27 cellular contexts compared by ENCODE assay signal in the genomic region with DNA sequence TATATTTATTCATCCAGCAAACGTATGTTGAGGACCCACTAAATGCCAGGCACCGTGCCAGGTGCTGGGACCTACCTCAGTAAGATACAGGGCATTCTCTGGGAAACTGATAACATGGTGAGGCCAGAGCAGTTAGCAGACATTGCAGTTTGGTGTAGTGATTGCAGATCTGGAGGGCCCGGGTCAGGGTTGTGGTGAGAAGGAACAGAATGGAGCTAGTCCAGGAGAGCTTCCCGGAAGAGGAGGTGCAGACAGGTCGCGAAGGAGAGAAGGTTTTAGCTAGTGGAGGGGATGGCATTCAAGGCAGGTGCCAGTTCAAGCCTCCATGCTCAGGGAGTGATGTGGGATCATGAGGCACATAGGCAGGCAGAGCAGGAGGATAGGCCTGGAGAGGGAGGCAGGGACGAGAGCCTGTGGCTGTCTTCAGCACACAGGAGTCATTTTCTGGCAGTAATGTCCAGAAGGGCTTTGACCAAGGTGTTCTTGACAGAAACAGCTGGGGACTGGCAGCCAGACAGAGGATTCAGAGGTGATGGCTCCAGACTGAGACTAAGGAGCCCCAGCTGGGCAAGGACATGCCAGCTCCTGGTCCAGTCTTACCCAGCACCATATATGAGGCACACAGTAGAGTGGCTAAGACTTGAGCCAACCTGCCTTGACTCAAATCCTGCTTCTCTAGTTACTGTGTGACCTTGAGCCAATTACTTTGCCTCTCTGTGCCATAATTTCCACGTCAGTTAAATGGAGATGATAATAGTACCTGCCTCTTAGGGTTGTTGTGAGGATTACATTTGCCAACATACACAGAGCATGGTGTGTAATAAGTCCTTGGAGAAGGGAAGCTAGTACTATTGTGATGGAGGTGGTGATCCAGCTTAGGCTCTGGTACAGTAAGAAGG. TPM values are rescaled to one million over a fixed set of nuclear protein-coding genes. Genes with fewer than 3 reads are reported as not detected.
DNase-seq lines count a peak whose midpoint lies in the region; ATAC-seq, FAIRE-seq and TF ChIP-seq lines count a peak whose summit lies in the region.
"Had no signal": no experiment of that assay in that cellular context is flagged by ENCODE, and none has a peak within 500 bp of the region (broad histone marks: within the 10 kb centered on the region; RNA-seq: fewer than 3 reads in every experiment).

No MANE protein-coding gene starts in this region.

- TF ChIP-seq EP300 in K562 (IDR thresholded peaks at IDR 0.05; ENCODE audit: low read length), result no peak

- H3K27ac ChIP-seq in CD8-positive, alpha-beta T cell (ENCODE audit: low read depth, low read length), result no peak overlapping the region
- no peak overlapping the region for H3K27ac ChIP-seq in K562 (ENCODE audit: extremely low read depth, low read depth, low read length)
- H3K27ac ChIP-seq: GM23248, left ventricle myocardium inferior, tibial artery had no signal

- no peak for TF ChIP-seq CTCF in CD8-positive, alpha-beta T cell (IDR thresholded peaks at IDR 0.05)
- TF ChIP-seq CTCF in K562 (IDR thresholded peaks at IDR 0.05 in 2 of 3, conservative IDR thresholded peaks at IDR 0.05 in 1 of 3; ENCODE audit: insufficient read depth in 2 of 3, low read depth in 1 of 3, low read length in 3 of 3) (no peak), nephron (IDR thresholded peaks at IDR 0.05; ENCODE audit: unreplicated experiment in 3 of 3) (no peak)

- no peaks in the 10 kb centered on the region for H3K79me2 ChIP-seq in K562 (ENCODE audit: control insufficient read depth, insufficient read depth, low read length)

- ATAC-seq in CD8-positive, alpha-beta T cell, result no peak
- ATAC-seq in K562, result no peak
- ATAC-seq in HG03457 (IDR thresholded peaks at IDR 0.05; ENCODE audit: unreplicated experiment), result no peak
- ATAC-seq in GM18870 (IDR thresholded peaks at IDR 0.05; ENCODE audit: unreplicated experiment), result no peak
- ATAC-seq: A549, SK-N-SH treated with all-trans-retinoic acid at 6 μM for 48 hours had no signal

- H3K9me1 ChIP-seq in K562 (ENCODE audit: control insufficient read depth, insufficient read depth, low read length), result no peaks in the 10 kb centered on the region

- CTCF ChIA-PET in activated CD4-positive, alpha-beta T cell treated with anti-CD3 and anti-CD28 coated beads, Interleukin-2, amount 10 ng/mL, durations not matched to agents 7 days and 5 days (lab: Charles Lee), result interaction anchor here (0.6 to 2.8 kb wide), 6 partner anchors 8 to 241 kb away, joined by 3 to 12 read pairs (median 3); no protein-coding TSS in a partner anchor
- CTCF ChIA-PET in CD8-positive, alpha-beta T cell (lab: Charles Lee), result interaction anchor here (0.9 to 1.1 kb wide), 3 partner anchors 12 to 62 kb away, joined by 3 read pairs; no protein-coding TSS in a partner anchor
- CTCF ChIA-PET in K562 (lab: Yijun Ruan, JAX; ENCODE audit: low intra/inter-chr PET ratio), result no interaction called here

- H3K4me3 Mint-ChIP-seq in activated CD4-positive, alpha-beta T cell treated with anti-CD3 and anti-CD28 coated beads, Interleukin-2, amount 10 ng/mL, durations not matched to agents 7 days and 5 days, result no peak overlapping the region
- H3K4me3 Mint-ChIP-seq in CD8-positive, alpha-beta T cell, result no peak overlapping the region
- no peak overlapping the region for H3K4me3 Mint-ChIP-seq in nephron
- H3K4me3 Mint-ChIP-seq: B cell, mesothelial cell of epicardium, naive B cell had no signal

- no peaks in the 10 kb centered on the region for H3K4me1 ChIP-seq in CD8-positive, alpha-beta T cell (ENCODE audit: insufficient read depth, low read length)
- peaks cover 0 to under 1% of the 10 kb centered on the region in 2 experiments; a peak in 3 of 5 replicates for H3K4me1 ChIP-seq in K562 (replicated peaks in 1 of 2; ENCODE audit: control insufficient read depth in 2 of 2, insufficient read depth in 2 of 2, low read length in 2 of 2)
- H3K4me1 ChIP-seq: tibial artery had no signal

- TF ChIP-seq RAD21 in K562 (CRISPR knock-in tag; conservative IDR thresholded peaks at IDR 0.05 in 1 of 2, IDR thresholded peaks at IDR 0.05 in 1 of 2), result no peak

- no peak overlapping the region for H3K4me3 ChIP-seq in CD8-positive, alpha-beta T cell (ENCODE audit: low read depth, low read length)
- no peak overlapping the region for H3K4me3 ChIP-seq in K562
- H3K4me3 ChIP-seq: A549, GM23248, left ventricle myocardium inferior, skin epidermis, stomach, tibial artery had no signal

- H3K27ac Mint-ChIP-seq in activated CD4-positive, alpha-beta T cell treated with anti-CD3 and anti-CD28 coated beads, Interleukin-2, amount 10 ng/mL, durations not matched to agents 7 days and 5 days, result peak overlapping the region; percentile 16
- H3K27ac Mint-ChIP-seq in CD8-positive, alpha-beta T cell, result peak overlapping the region; percentile 75
- peak overlapping the region; percentile 28 to 80 (median 55) for H3K27ac Mint-ChIP-seq in nephron
- H3K27ac Mint-ChIP-seq: mesothelial cell of epicardium had no signal

- no peak for FAIRE-seq in K562 (lab: Jason Lieb, UNC)
- FAIRE-seq: A549, endothelial cell of umbilical vein, islet of Langerhans had no signal

- H3K27me3 Mint-ChIP-seq in activated CD4-positive, alpha-beta T cell treated with anti-CD3 and anti-CD28 coated beads, Interleukin-2, amount 10 ng/mL, durations not matched to agents 7 days and 5 days, result no peaks in the 10 kb centered on the region
- H3K27me3 Mint-ChIP-seq in CD8-positive, alpha-beta T cell (ENCODE audit: low read depth), result no peaks in the 10 kb centered on the region
- H3K27me3 Mint-ChIP-seq in nephron (ENCODE audit: low read depth), result no peaks in the 10 kb centered on the region
- H3K27me3 Mint-ChIP-seq: B cell, naive B cell had no signal

- peaks cover 10% of the 10 kb centered on the region for H3K4me1 Mint-ChIP-seq in activated CD4-positive, alpha-beta T cell treated with anti-CD3 and anti-CD28 coated beads, Interleukin-2, amount 10 ng/mL, durations not matched to agents 7 days and 5 days
- peaks cover 16% of the 10 kb centered on the region for H3K4me1 Mint-ChIP-seq in CD8-positive, alpha-beta T cell (ENCODE audit: low read depth)
- peaks cover 14% of the 10 kb centered on the region for H3K4me1 Mint-ChIP-seq in nephron

- H3K9me3 ChIP-seq in CD8-positive, alpha-beta T cell (ENCODE audit: low read length), result no peaks in the 10 kb centered on the region
- H3K9me3 ChIP-seq in K562 (replicated peaks; ENCODE audit: control insufficient read depth, insufficient read depth, low read depth, low read length), result no peaks in the 10 kb centered on the region
- H3K9me3 ChIP-seq: A549, left ventricle myocardium inferior, stomach, tibial artery had no signal

- no peak for DNase-seq in activated CD4-positive, alpha-beta T cell treated with anti-CD3 and anti-CD28 coated beads, Interleukin-2, amount 10 ng/mL, durations not matched to agents 7 days and 5 days
- DNase-seq in activated CD4-positive, alpha-beta T cell treated with anti-CD3 and anti-CD28 coated beads, Interleukin-2, amount 50 U/mL, for 4 hours, result no peak
- no peak for DNase-seq in CD8-positive, alpha-beta T cell
- DNase-seq in K562 (ENCODE audit: extremely low read depth in 1 of 4, low spot score in 3 of 4), result no peak
- no peak for DNase-seq in stimulated activated CD4-positive, alpha-beta T cell treated with anti-CD3 and anti-CD28 coated beads, Interleukin-2, amount 100 ng/mL, for 48 hours
- DNase-seq: activated CD4-positive, alpha-beta T cell treated with anti-CD3 and anti-CD28 coated beads for 48 hours; activated effector memory CD4-positive, alpha-beta T cell treated with Interleukin-2 at 50 U/mL for 16 hours; GM23248; Karpas-422; left ventricle myocardium inferior; naive B cell; NCI-H146; NCI-H446 treated with DMSO at 0.1 percent for 48 hours; NCI-H82; stomach; T-helper 9 cell; tibial artery had no signal

- peak overlapping the region in 1 of 2 experiments; percentile 37; a peak in 1 of 4 replicates for H3K9ac ChIP-seq in K562 (ENCODE audit: insufficient read depth in 1 of 2, low read depth in 2 of 2, low read length in 2 of 2)
- H3K9ac ChIP-seq: GM23248 had no signal

- H3K36me3 Mint-ChIP-seq in activated CD4-positive, alpha-beta T cell treated with anti-CD3 and anti-CD28 coated beads, Interleukin-2, amount 10 ng/mL, durations not matched to agents 7 days and 5 days (ENCODE audit: low read depth), result no peaks in the 10 kb centered on the region
- peaks cover 9% of the 10 kb centered on the region for H3K36me3 Mint-ChIP-seq in CD8-positive, alpha-beta T cell
- H3K36me3 Mint-ChIP-seq in nephron (ENCODE audit: low read depth), result no peaks in the 10 kb centered on the region
- H3K36me3 Mint-ChIP-seq: mesothelial cell of epicardium had no signal

- POLR2A ChIA-PET in activated CD4-positive, alpha-beta T cell treated with anti-CD3 and anti-CD28 coated beads, Interleukin-2, amount 10 ng/mL, durations not matched to agents 7 days and 5 days (lab: Charles Lee), result no interaction called here
- POLR2A ChIA-PET in CD8-positive, alpha-beta T cell (lab: Charles Lee), result interaction anchor here (0.6 kb wide), 1 partner anchor 1646 kb away, joined by 3 read pairs; no protein-coding TSS in a partner anchor
- POLR2A ChIA-PET in K562 (lab: Yijun Ruan, JAX), result interaction anchor here (0.7 kb wide), 1 partner anchor 70 kb away, joined by 3 read pairs; no protein-coding TSS in a partner anchor

- in situ Hi-C loops in K562 (cut with MboI), result no loop called here

- TF ChIP-seq POLR2A in K562 (conservative IDR thresholded peaks at IDR 0.05), result no peak

- H4K20me1 ChIP-seq in K562 (replicated peaks; ENCODE audit: control insufficient read depth, insufficient read depth, low read length), result peaks cover 41% of the 10 kb centered on the region

- intact Hi-C loops in CD8-positive, alpha-beta T cell (cut with DNase I, micrococcal nuclease), result no loop called here
- intact Hi-C loops in K562 (cut with micrococcal nuclease), result no loop called here

- H3K9me3 Mint-ChIP-seq in activated CD4-positive, alpha-beta T cell treated with anti-CD3 and anti-CD28 coated beads, Interleukin-2, amount 10 ng/mL, durations not matched to agents 7 days and 5 days, result no peaks in the 10 kb centered on the region
- H3K9me3 Mint-ChIP-seq in CD8-positive, alpha-beta T cell, result no peaks in the 10 kb centered on the region
- no peaks in the 10 kb centered on the region for H3K9me3 Mint-ChIP-seq in nephron
- H3K9me3 Mint-ChIP-seq: mesothelial cell of epicardium, naive B cell had no signal

- no peak overlapping the region for H3K4me2 ChIP-seq in K562 (ENCODE audit: insufficient read depth, low read length)

- 36% methylated on average over 8 of the region's 8 CpGs for WGBS in K562 (ENCODE audit: insufficient coverage, low coverage, missing lambda C conversion rate)

- no peaks in the 10 kb centered on the region for H3K27me3 ChIP-seq in CD8-positive, alpha-beta T cell (ENCODE audit: insufficient read depth, low read length)
- 0 out of 5 replicates have a peak, but pooled peaks cover 0 to 3% of the 10 kb centered on the region in 2 experiments for H3K27me3 ChIP-seq in K562 (ENCODE audit: control insufficient read depth in 2 of 2, insufficient read depth in 2 of 2, low read length in 2 of 2)
- H3K27me3 ChIP-seq: stomach, tibial artery had no signal

- H2AFZ ChIP-seq in K562 (ENCODE audit: low read depth, low read length), result no peak overlapping the region
- H2AFZ ChIP-seq: GM23248 had no signal

- no peaks in the 10 kb centered on the region for H3K36me3 ChIP-seq in CD8-positive, alpha-beta T cell (ENCODE audit: insufficient read depth, low read length)
- no peaks in the 10 kb centered on the region for H3K36me3 ChIP-seq in K562 (ENCODE audit: control insufficient read depth, insufficient read depth, low read length)
- H3K36me3 ChIP-seq: left ventricle myocardium inferior, tibial artery had no signal

- BruUV-seq in K562 (replicated peaks; lab: Mats Ljungman, UMichigan), result no TSS peak

RNA-seq across cellular contexts. Expression of gene FANCE, which starts 48.3 kb away (rescaled TPM):
- total RNA-seq in activated CD4-positive, alpha-beta T cell treated with anti-CD3 and anti-CD28 coated beads, Interleukin-2, amount 10 ng/mL, durations not matched to agents 7 days and 5 days, result 10 to 100 TPM; 11.7 to 13.0 TPM
- 1 to 10 TPM; 1.1 to 1.2 TPM for total RNA-seq in CD8-positive, alpha-beta T cell
- total RNA-seq in K562 (2011; cell fraction: chromatin; rRNA removed; ENCODE audit: low replicate concordance), result 16.1 and 26.5 TPM in 2 replicates
- total RNA-seq in K562 (2011; cell fraction: nucleolus; rRNA removed), result 19.5 and 21.1 TPM in 2 replicates
- 16.1 and 16.4 TPM in 2 replicates for total RNA-seq in K562 (2011; cell fraction: nucleoplasm; rRNA removed)
- total RNA-seq in K562 (2014; rRNA removed) (26.7 and 30.2 TPM in 2 replicates), K562 (2014; rRNA removed; fragmentation: Illumina TruSeq; extraction: Trizol) (16.1 and 16.8 TPM in 2 replicates), K562 (2015; rRNA removed; fragmentation: Illumina TruSeq; extraction: Trizol) (14.5 and 14.8 TPM in 2 replicates), K562 (2021) (23.7 and 26.1 TPM in 2 replicates)
- polyA plus RNA-seq in K562 (2011; rRNA removed) (17.0 and 20.4 TPM in 2 replicates), K562 (2014; fragmentation: Illumina TruSeq; extraction: Trizol) (17.3 and 18.3 TPM in 2 replicates), K562 (2014; fragmentation: Nextera tagmentation; extraction: Ambion mirVana) (1 to 10 TPM; 5.7 to 5.9 TPM), K562 (2014; rRNA removed) (17.2 and 20.4 TPM in 2 replicates)
- 19.3 and 22.3 TPM in 2 replicates for polyA plus RNA-seq in K562 (2011; cell fraction: cytosol; rRNA removed)
- polyA plus RNA-seq in K562 (2011; cell fraction: nucleus; rRNA removed), result 18.2 and 22.0 TPM in 2 replicates
- polyA plus RNA-seq in K562 (2012), result 13.1 and 18.0 TPM in 2 replicates
- 14.5 and 16.4 TPM in 2 replicates for polyA minus RNA-seq in K562 (2011; rRNA and poly(A)+ RNA removed)
- polyA minus RNA-seq in K562 (2011; cell fraction: cytosol; rRNA and poly(A)+ RNA removed), result 12.4 and 15.0 TPM in 2 replicates
- polyA minus RNA-seq in K562 (2011; cell fraction: nucleus; rRNA and poly(A)+ RNA removed), result 4.8 and 6.6 TPM in 2 replicates

Comparison
In these comparisons a context has a peak if more than half of its experiments do, and no peak if none do; other contexts are left out.
1. H3K27ac Mint-ChIP-seq: peak in every context shown above with its lines; median percentile 75 in CD8-positive, alpha-beta T cell; 55 in nephron; 16 in activated CD4-positive, alpha-beta T cell treated with anti-CD3 and anti-CD28 coated beads, Interleukin-2, amount 10 ng/mL, durations not matched to agents 7 days and 5 days.
2. RNA of gene FANCE, which starts 48.3 kb away (total RNA-seq): 14.5 to 30.2 TPM in K562 and 11.7 to 13.0 TPM in activated CD4-positive, alpha-beta T cell treated with anti-CD3 and anti-CD28 coated beads, Interleukin-2, amount 10 ng/mL, durations not matched to agents 7 days and 5 days; 1.1 to 1.2 TPM in CD8-positive, alpha-beta T cell; every median in the first group is over 4 times any median in the second.